9 cellular contexts compared by ENCODE assay signal in the genomic region with DNA sequence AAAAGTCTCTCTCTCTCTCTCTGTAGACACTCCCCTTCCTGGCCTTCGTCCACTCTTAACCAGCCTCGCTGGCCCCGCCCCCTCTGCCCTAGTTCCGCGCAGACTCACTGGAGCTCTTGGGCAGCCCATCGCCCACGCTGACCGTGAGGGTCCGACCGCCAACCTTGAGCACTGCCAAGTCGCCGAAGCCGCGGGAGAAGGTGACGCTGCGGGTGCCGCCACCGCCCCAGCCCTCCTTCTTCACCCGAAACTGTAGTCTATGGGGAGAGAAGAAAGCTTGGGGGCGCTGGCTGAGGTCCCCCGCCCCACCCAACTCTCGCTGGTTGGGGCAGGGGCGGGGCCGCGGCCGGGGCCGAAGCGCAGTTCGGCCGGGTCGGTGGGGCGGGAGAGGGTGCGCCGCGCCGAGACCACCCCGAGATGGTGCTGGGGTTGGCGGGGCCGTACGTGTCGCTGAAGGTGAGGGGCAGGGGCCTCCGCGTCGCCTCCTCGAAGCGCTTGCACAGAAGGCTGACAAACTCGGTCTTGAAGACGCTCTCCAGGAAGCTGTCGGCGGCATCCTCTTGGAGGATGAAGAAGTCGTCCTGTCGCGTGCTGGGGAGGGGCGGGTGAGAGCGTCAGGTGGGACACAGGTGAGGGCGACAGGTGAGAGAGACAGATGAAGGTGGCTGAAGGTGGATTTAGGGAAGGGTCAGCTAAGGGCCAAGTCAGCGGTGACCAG. TPM values are rescaled to one million over a fixed set of nuclear protein-coding genes. Genes with fewer than 3 reads are reported as not detected.
DNase-seq lines count a peak whose midpoint lies in the region; ATAC-seq and TF ChIP-seq lines count a peak whose summit lies in the region.
"Had no signal": no experiment of that assay in that cellular context is flagged by ENCODE, and none has a peak within 500 bp of the region (broad histone marks: within the 10 kb centered on the region; RNA-seq: fewer than 3 reads in every experiment).

No MANE protein-coding gene starts in this region.

- H3K27me3 ChIP-seq in iPS-15b (ENCODE audit: control insufficient read depth, insufficient read depth, low read length) = peaks cover 3% of the 10 kb centered on the region

- H3K4me1 ChIP-seq in iPS-15b (ENCODE audit: control insufficient read depth, insufficient read depth, low read length) = no peaks in the 10 kb centered on the region

- H3K27ac Mint-ChIP-seq in brain = peak overlapping the region in 4 of 5 experiments; percentile 54 to 86 (median 78)

- no peak overlapping the region for H3K9ac ChIP-seq in iPS-15b (ENCODE audit: low read depth, low read length)
- H3K9ac ChIP-seq: KMS-11 had no signal

- peaks cover 15% of the 10 kb centered on the region for H3K36me3 Mint-ChIP-seq in brain

- TF ChIP-seq CTCF in brain (conservative IDR thresholded peaks at IDR 0.05) = no peak

- H3K9me3 ChIP-seq in iPS-15b (ENCODE audit: control insufficient read depth, insufficient read depth, low read length) = no peaks in the 10 kb centered on the region

- H3K36me3 ChIP-seq in iPS-15b (ENCODE audit: control insufficient read depth, insufficient read depth, low read length) = no peaks in the 10 kb centered on the region

- peaks cover 13% of the 10 kb centered on the region for H3K4me1 Mint-ChIP-seq in brain

- ATAC-seq in GM19455 (IDR thresholded peaks at IDR 0.05; ENCODE audit: unreplicated experiment) = no peak

- DNase-seq in D341Med (ENCODE audit: low spot score) (peak; percentile 90), NCI-H2081 (lab: John Stamatoyannopoulos, UW) (peak; percentile 66 to 82), retina (peak; percentile 95), GM19238 (ENCODE audit: insufficient read length, low spot score) (no peak)
- DNase-seq in NK-92 treated with Interleukin-12 subunit alpha and Interleukin-12 subunit beta, amount 100 ng/mL, for 24 hours (lab: John Stamatoyannopoulos, UW) = no peak

- peak overlapping the region; percentile 77 for H3K4me3 ChIP-seq in iPS-15b (ENCODE audit: low read depth, low read length)

- peaks cover 0 to 13% (median 0%) of the 10 kb centered on the region in 5 experiments for H3K9me3 Mint-ChIP-seq in brain

- H3K27me3 Mint-ChIP-seq in brain = peaks cover 9% of the 10 kb centered on the region

- H3K4me3 Mint-ChIP-seq in brain = peak overlapping the region in 1 of 5 experiments; percentile 93

RNA-seq across cellular contexts. Expression of a gene that starts 12.5 kb away (rescaled TPM):
- 90.5 TPM for polyA plus RNA-seq in brain (ENCODE audit: insufficient read depth, low read depth, low replicate concordance)

RNA-seq across cellular contexts. Expression of a gene that starts 24.1 kb away (rescaled TPM):
- 1.4 TPM for polyA plus RNA-seq in brain (ENCODE audit: insufficient read depth, low read depth, low replicate concordance)

RNA-seq across cellular contexts. Expression of a gene that starts 50.7 kb away (rescaled TPM):
- 2.4 TPM for polyA plus RNA-seq in brain (ENCODE audit: insufficient read depth, low read depth, low replicate concordance)

Comparison
In these comparisons a context has a peak if more than half of its experiments do, and no peak if none do; other contexts are left out.
1. DNase-seq: peak in D341Med (single experiment), NCI-H2081 (2 of 2) and retina (single experiment); none in NK-92 treated with Interleukin-12 subunit alpha and Interleukin-12 subunit beta, amount 100 ng/mL, for 24 hours (single experiment) and GM19238 (single experiment).